Comparison of ENCODE assay signal across 16 cellular contexts in genomic region chr10:131774618-131775443, GRCh38.
"Had no signal": no experiment of that assay in that cellular context is flagged by ENCODE, and none has a peak within 500 bp of the region (broad histone marks: within the 10 kb centered on the region; RNA-seq: fewer than 3 reads in every experiment).

No MANE protein-coding gene starts in this region.

- H3K27me3 ChIP-seq: cardiac muscle cell had no signal

- H3K27ac ChIP-seq: cardiac muscle cell, esophagus muscularis mucosa, lower lobe of right lung had no signal

- H3K4me1 ChIP-seq: esophagus muscularis mucosa, lower lobe of right lung had no signal

- H3K4me3 ChIP-seq: cardiac muscle cell, esophagus muscularis mucosa, lower lobe of right lung had no signal

- ATAC-seq: activated CD4-positive, CD25-positive, alpha-beta regulatory T cell treated with anti-CD3 and anti-CD28 coated beads, Interleukin-2, amount 50 U/mL, for 24 hours; lower lobe of right lung; stimulated activated naive B cell treated with anti-CD40 and anti-IgM and Interleukin-4, amounts not matched to agents 10 μg/mL and 1 μg/mL and 100 μg/mL, for 72 hours had no signal

- DNase-seq: activated CD4-positive, alpha-beta T cell treated with anti-CD3 and anti-CD28 coated beads, Interleukin-2, amount 50 U/mL, for 1 hour; activated CD8-positive, alpha-beta memory T cell treated with anti-CD3 and anti-CD28 coated beads for 24 hours; activated naive CD4-positive, alpha-beta T cell treated with anti-CD3 and anti-CD28 coated beads, Interleukin-2, amount 50 U/mL, for 16 hours; activated T-cell treated with anti-CD3 and anti-CD28 coated beads for 4 hours; hypothalamus; lower lobe of right lung; occipital lobe; stimulated activated naive B cell treated with anti-CD40 and anti-IgM and Interleukin-4, amounts not matched to agents 10 μg/mL and 1 μg/mL and 100 μg/mL, for 72 hours; substantia nigra; SW 1271; trophoblast cell had no signal

- H3K4me3 Mint-ChIP-seq: mesothelial cell of epicardium; stimulated activated naive B cell treated with anti-CD40 and anti-IgM and Interleukin-4, amounts not matched to agents 10 μg/mL and 1 μg/mL and 100 μg/mL, for 72 hours; T-helper 2 cell treated with Interferon-gamma antibody and Interleukin-4, amounts not matched to agents 5 μg/mL and 100 μg/mL, for 36 hours had no signal

- H3K36me3 ChIP-seq: cardiac muscle cell, esophagus muscularis mucosa, lower lobe of right lung had no signal

- H3K27ac Mint-ChIP-seq: mesothelial cell of epicardium; stimulated activated naive B cell treated with anti-CD40 and anti-IgM and Interleukin-4, amounts not matched to agents 10 μg/mL and 1 μg/mL and 100 μg/mL, for 72 hours; T-helper 2 cell treated with Interferon-gamma antibody and Interleukin-4, amounts not matched to agents 5 μg/mL and 100 μg/mL, for 36 hours had no signal
